14 cellular contexts compared by ENCODE assay signal in the genomic region with DNA sequence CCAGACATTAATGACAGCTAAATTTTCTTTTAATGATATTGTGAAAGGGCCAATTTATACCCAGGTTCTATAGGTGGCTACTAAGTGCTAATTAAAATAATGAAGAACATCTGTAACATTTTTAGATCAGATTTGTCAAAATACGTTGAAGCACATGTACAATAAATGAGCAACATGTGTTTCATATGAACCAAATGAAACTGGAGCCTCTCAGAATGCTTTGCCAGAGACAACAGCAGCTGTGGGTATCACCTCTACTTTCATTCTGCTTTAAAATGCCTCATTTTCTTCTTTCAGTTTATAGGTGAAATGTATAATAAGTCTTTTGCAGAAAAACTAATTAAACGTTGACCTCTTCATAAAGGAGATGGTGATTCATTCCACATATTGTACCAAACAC. TPM values are rescaled to one million over a fixed set of nuclear protein-coding genes. Genes with fewer than 3 reads are reported as not detected.
DNase-seq lines count a peak whose midpoint lies in the region; ATAC-seq and TF ChIP-seq lines count a peak whose summit lies in the region.
"Had no signal": no experiment of that assay in that cellular context is flagged by ENCODE, and none has a peak within 500 bp of the region (broad histone marks: within the 10 kb centered on the region; RNA-seq: fewer than 3 reads in every experiment).

No MANE protein-coding gene starts in this region.

- CTCF ChIA-PET in activated naive CD4-positive, alpha-beta T cell treated with anti-CD3 and anti-CD28 coated beads, Interleukin-2, amount 10 ng/mL, durations not matched to agents 7 days and 5 days (lab: Charles Lee): no interaction called here

- no peak overlapping the region for H3K27ac Mint-ChIP-seq in type B pancreatic cell
- no peak overlapping the region for H3K27ac Mint-ChIP-seq in activated naive CD4-positive, alpha-beta T cell treated with anti-CD3 and anti-CD28 coated beads, Interleukin-2, amount 10 ng/mL, durations not matched to agents 7 days and 5 days

- peaks cover 5% of the 10 kb centered on the region for H3K4me1 Mint-ChIP-seq in type B pancreatic cell (ENCODE audit: unreplicated experiment)
- H3K4me1 Mint-ChIP-seq in activated naive CD4-positive, alpha-beta T cell treated with anti-CD3 and anti-CD28 coated beads, Interleukin-2, amount 10 ng/mL, durations not matched to agents 7 days and 5 days: no peaks in the 10 kb centered on the region

- intact Hi-C loops in uterus (cut with DNase I; ENCODE audit: low total_unique reads): no loop called here

- no peaks in the 10 kb centered on the region for H3K9me3 ChIP-seq in uterus
- H3K9me3 ChIP-seq: prostate gland had no signal

- ATAC-seq in GM18520 (IDR thresholded peaks at IDR 0.05; ENCODE audit: unreplicated experiment) (peak; percentile 85), GM21515 (IDR thresholded peaks at IDR 0.05; ENCODE audit: unreplicated experiment) (peak; percentile 93), HG03045 (IDR thresholded peaks at IDR 0.05; ENCODE audit: unreplicated experiment) (peak; percentile 83)

- no peaks in the 10 kb centered on the region for H3K27me3 Mint-ChIP-seq in type B pancreatic cell
- H3K27me3 Mint-ChIP-seq in activated naive CD4-positive, alpha-beta T cell treated with anti-CD3 and anti-CD28 coated beads, Interleukin-2, amount 10 ng/mL, durations not matched to agents 7 days and 5 days: no peaks in the 10 kb centered on the region

- no peaks in the 10 kb centered on the region for H3K4me1 ChIP-seq in uterus
- H3K4me1 ChIP-seq: prostate gland had no signal

- H3K9me3 Mint-ChIP-seq in type B pancreatic cell: no peaks in the 10 kb centered on the region
- peaks cover 2% of the 10 kb centered on the region for H3K9me3 Mint-ChIP-seq in activated naive CD4-positive, alpha-beta T cell treated with anti-CD3 and anti-CD28 coated beads, Interleukin-2, amount 10 ng/mL, durations not matched to agents 7 days and 5 days

- no peak for TF ChIP-seq POLR2A in uterus (IDR thresholded peaks at IDR 0.05)

- no peaks in the 10 kb centered on the region for H3K36me3 Mint-ChIP-seq in type B pancreatic cell
- no peaks in the 10 kb centered on the region for H3K36me3 Mint-ChIP-seq in activated naive CD4-positive, alpha-beta T cell treated with anti-CD3 and anti-CD28 coated beads, Interleukin-2, amount 10 ng/mL, durations not matched to agents 7 days and 5 days

- no peak overlapping the region for H3K4me3 Mint-ChIP-seq in type B pancreatic cell
- no peak overlapping the region for H3K4me3 Mint-ChIP-seq in activated naive CD4-positive, alpha-beta T cell treated with anti-CD3 and anti-CD28 coated beads, Interleukin-2, amount 10 ng/mL, durations not matched to agents 7 days and 5 days

- H3K36me3 ChIP-seq in uterus: no peaks in the 10 kb centered on the region
- H3K36me3 ChIP-seq: prostate gland had no signal

- no peaks in the 10 kb centered on the region for H3K27me3 ChIP-seq in uterus

- H3K27ac ChIP-seq in uterus: no peak overlapping the region
- H3K27ac ChIP-seq: prostate gland had no signal

- DNase-seq in choroid plexus epithelial cell (ENCODE audit: low read depth): peak; percentile 7
- DNase-seq in occipital lobe (lab: John Stamatoyannopoulos, UW): no peak
- no peak for DNase-seq in uterus
- DNase-seq in type B pancreatic cell (ENCODE audit: extremely low spot score, unreplicated experiment): no peak
- DNase-seq in activated naive CD4-positive, alpha-beta T cell treated with anti-CD3 and anti-CD28 coated beads, Interleukin-2, amount 10 ng/mL, durations not matched to agents 7 days and 5 days: no peak
- DNase-seq: activated CD4-positive, alpha-beta T cell treated with anti-CD3 and anti-CD28 coated beads for 48 hours; islet precursor cell; KG1; NCI-H2029 treated with DMSO at 0.1 percent for 48 hours had no signal

- TF ChIP-seq CTCF in choroid plexus epithelial cell (conservative IDR thresholded peaks at IDR 0.05; ENCODE audit: low read depth, low read length): no peak
- TF ChIP-seq CTCF in uterus (IDR thresholded peaks at IDR 0.05): no peak
- TF ChIP-seq CTCF in type B pancreatic cell (conservative IDR thresholded peaks at IDR 0.05): no peak

- no peak overlapping the region for H3K4me3 ChIP-seq in choroid plexus epithelial cell (ENCODE audit: low read depth, low read length)
- no peak overlapping the region for H3K4me3 ChIP-seq in uterus
- H3K4me3 ChIP-seq: prostate gland had no signal

RNA-seq across cellular contexts. Expression of a gene that starts 26.1 kb away (rescaled TPM):
- total RNA-seq in occipital lobe (0.47 TPM), uterus (not detected), type B pancreatic cell (ENCODE audit: low replicate concordance) (1.4 TPM in 1 of 2 replicates, not detected in the other)

RNA-seq across cellular contexts. Expression of a gene that starts 35.4 kb away (rescaled TPM):
- total RNA-seq in occipital lobe: not detected
- not detected for total RNA-seq in uterus
- not detected in 2 replicates for total RNA-seq in type B pancreatic cell (ENCODE audit: low replicate concordance)
- total RNA-seq: frontal cortex had no signal
